ENCODE assay signal across 14 cellular contexts in the genomic region with DNA sequence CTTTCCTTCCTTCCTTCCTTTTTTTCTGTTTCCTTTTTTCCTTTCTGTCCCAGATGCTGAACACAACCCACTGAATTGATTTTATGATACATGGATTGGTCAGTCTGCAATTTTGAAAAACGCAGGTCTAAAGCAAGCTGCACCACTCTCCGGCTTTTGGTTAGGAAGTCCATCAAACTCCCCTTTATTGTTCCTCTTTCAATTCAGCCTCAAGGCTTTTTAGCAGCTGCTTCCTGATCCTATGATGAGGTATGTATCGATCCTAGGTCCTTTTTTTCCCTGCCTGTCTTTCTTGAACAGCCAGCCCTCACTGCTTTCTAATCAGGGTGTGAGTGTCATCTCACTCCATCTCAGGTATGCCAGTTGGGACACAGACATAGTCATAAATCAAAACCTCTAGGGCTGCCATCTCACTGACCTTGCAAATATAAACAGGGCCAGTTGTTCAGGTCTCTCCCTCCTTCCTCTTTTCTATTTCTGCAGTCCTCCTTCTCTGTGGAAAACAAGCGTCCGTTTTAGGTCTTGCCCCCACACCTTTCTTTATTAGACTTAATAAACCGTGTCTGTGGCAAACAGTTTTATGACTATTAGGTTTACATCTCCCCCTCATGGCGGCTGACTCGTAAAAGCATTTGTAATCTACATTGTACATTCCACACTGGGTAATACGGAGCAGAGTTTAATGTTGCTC. TPM values are rescaled to one million over a fixed set of nuclear protein-coding genes. Genes with fewer than 3 reads are reported as not detected.
DNase-seq lines count a peak whose midpoint lies in the region; ATAC-seq and TF ChIP-seq lines count a peak whose summit lies in the region.
"Had no signal": no experiment of that assay in that cellular context is flagged by ENCODE, and none has a peak within 500 bp of the region (broad histone marks: within the 10 kb centered on the region; RNA-seq: fewer than 3 reads in every experiment).

No MANE protein-coding gene starts in this region.

- H3K27ac Mint-ChIP-seq in WTC11, result no peak overlapping the region

- H3K36me3 ChIP-seq in heart left ventricle, result peaks cover 0 to 50% (median 0%) of the 10 kb centered on the region in 9 donors
- no peaks in the 10 kb centered on the region for H3K36me3 ChIP-seq in colonic mucosa
- H3K36me3 ChIP-seq in breast epithelium, result no peaks in the 10 kb centered on the region

- CTCF ChIA-PET in WTC11 (lab: Charles Lee), result interaction anchor here (1.2 to 1.6 kb wide), 3 partner anchors 38 to 115 kb away, joined by 3 to 7 read pairs (median 4); no protein-coding TSS in a partner anchor

- peaks cover 51% of the 10 kb centered on the region for H3K4me1 Mint-ChIP-seq in WTC11

- no peak overlapping the region for H3K9ac ChIP-seq in colonic mucosa (ENCODE audit: low read depth in 2 of 2, low read length in 2 of 2)

- H3K27me3 ChIP-seq in heart left ventricle (no peaks in the 10 kb centered on the region), colonic mucosa (no peaks in the 10 kb centered on the region), breast epithelium (no peaks in the 10 kb centered on the region)

- H3K27me3 Mint-ChIP-seq in WTC11 (ENCODE audit: low read depth), result no peaks in the 10 kb centered on the region

- H3K4me1 ChIP-seq in heart left ventricle, result peaks cover 0 to 71% (median 21%) of the 10 kb centered on the region in 12 donors
- H3K4me1 ChIP-seq in colonic mucosa, result no peaks in the 10 kb centered on the region
- H3K4me1 ChIP-seq in breast epithelium, result no peaks in the 10 kb centered on the region

- TF ChIP-seq CTCF in heart left ventricle (IDR thresholded peaks at IDR 0.05) (no peak), colonic mucosa (IDR thresholded peaks at IDR 0.05) (no peak), breast epithelium (IDR thresholded peaks at IDR 0.05) (no peak), WTC11 (IDR thresholded peaks at IDR 0.05) (no peak)

- H3K4me3 ChIP-seq in heart left ventricle (no peak overlapping the region), colonic mucosa (no peak overlapping the region), breast epithelium (no peak overlapping the region)

- TF ChIP-seq POLR2A in heart left ventricle (IDR thresholded peaks at IDR 0.05) (no peak), breast epithelium (IDR thresholded peaks at IDR 0.05) (no peak)

- intact Hi-C loops in heart left ventricle (cut with DNase I), result no loop called here
- intact Hi-C loops in Right ventricle myocardium inferior (cut with DNase I), result no loop called here
- intact Hi-C loops in colonic mucosa (cut with DNase I), result no loop called here
- intact Hi-C loops in breast epithelium (cut with DNase I; ENCODE audit: low total_unique reads), result no loop called here

- H3K9me3 ChIP-seq in heart left ventricle, result peaks cover 0 to 1% (median 0%) of the 10 kb centered on the region in 12 donors
- H3K9me3 ChIP-seq in colonic mucosa, result no peaks in the 10 kb centered on the region
- no peaks in the 10 kb centered on the region for H3K9me3 ChIP-seq in breast epithelium

- POLR2A ChIA-PET in WTC11 (lab: Charles Lee), result interaction anchor here (0.6 kb wide), 1 partner anchor 135 kb away, joined by 3 read pairs; no protein-coding TSS in a partner anchor

- peaks cover 13% of the 10 kb centered on the region for H3K9me3 Mint-ChIP-seq in WTC11

- H3K27ac ChIP-seq in heart left ventricle, result peak overlapping the region in 7 of 12 donors; percentile 14 to 61 (median 40)
- H3K27ac ChIP-seq in colonic mucosa, result peak overlapping the region; percentile 13
- no peak overlapping the region for H3K27ac ChIP-seq in breast epithelium
- H3K27ac ChIP-seq: C4-2B had no signal

- no peaks in the 10 kb centered on the region for H3K36me3 Mint-ChIP-seq in WTC11

- ATAC-seq in heart left ventricle, result no peak
- ATAC-seq in Right ventricle myocardium inferior, result no peak
- no peak for ATAC-seq in WTC11

- 28 to 34% (median 32%) methylated on average over 9 of the region's 9 CpGs for WGBS in heart left ventricle, 4 donors

- H3K4me3 Mint-ChIP-seq in WTC11, result no peak overlapping the region

- no peak for DNase-seq in heart left ventricle
- no peak for DNase-seq in Right ventricle myocardium inferior (ENCODE audit: missing footprints)
- DNase-seq in NCI-H2227 (lab: John Stamatoyannopoulos, UW; ENCODE audit: unreplicated experiment), result peak; percentile 19
- DNase-seq in colonic mucosa, result no peak
- DNase-seq in breast epithelium (ENCODE audit: low spot score in 2 of 2), result no peak
- DNase-seq in WTC11 (ENCODE audit: low spot score), result no peak
- no peak for DNase-seq in activated CD8-positive, alpha-beta memory T cell treated with anti-CD3 and anti-CD28 coated beads, Interleukin-2, amount 50 U/mL, for 48 hours
- DNase-seq in NCI-H1105 (lab: John Stamatoyannopoulos, UW), result no peak
- DNase-seq: activated effector memory CD4-positive, alpha-beta T cell treated with Interleukin-2 at 50 U/mL for 16 hours; stimulated activated CD4-positive, alpha-beta T cell treated with anti-CD3 and anti-CD28 coated beads, Interleukin-15, amount 100 ng/mL, for 24 hours; substantia nigra; T-helper 2 cell had no signal

TF ChIP-seq in WTC11, 78 proteins besides CTCF, POLR2A, EP300 and RAD21 (continues in another document):
- TF ChIP-seq, protein P1, sequence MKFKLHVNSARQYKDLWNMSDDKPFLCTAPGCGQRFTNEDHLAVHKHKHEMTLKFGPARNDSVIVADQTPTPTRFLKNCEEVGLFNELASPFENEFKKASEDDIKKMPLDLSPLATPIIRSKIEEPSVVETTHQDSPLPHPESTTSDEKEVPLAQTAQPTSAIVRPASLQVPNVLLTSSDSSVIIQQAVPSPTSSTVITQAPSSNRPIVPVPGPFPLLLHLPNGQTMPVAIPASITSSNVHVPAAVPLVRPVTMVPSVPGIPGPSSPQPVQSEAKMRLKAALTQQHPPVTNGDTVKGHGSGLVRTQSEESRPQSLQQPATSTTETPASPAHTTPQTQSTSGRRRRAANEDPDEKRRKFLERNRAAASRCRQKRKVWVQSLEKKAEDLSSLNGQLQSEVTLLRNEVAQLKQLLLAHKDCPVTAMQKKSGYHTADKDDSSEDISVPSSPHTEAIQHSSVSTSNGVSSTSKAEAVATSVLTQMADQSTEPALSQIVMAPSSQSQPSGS (CRISPR knock-in tag; IDR thresholded peaks at IDR 0.05; ENCODE audit: borderline replicate concordance, low read depth), result no peak
- no peak for TF ChIP-seq CDX4 (CRISPR knock-in tag; IDR thresholded peaks at IDR 0.05; ENCODE audit: borderline replicate concordance)
- TF ChIP-seq, protein P2, sequence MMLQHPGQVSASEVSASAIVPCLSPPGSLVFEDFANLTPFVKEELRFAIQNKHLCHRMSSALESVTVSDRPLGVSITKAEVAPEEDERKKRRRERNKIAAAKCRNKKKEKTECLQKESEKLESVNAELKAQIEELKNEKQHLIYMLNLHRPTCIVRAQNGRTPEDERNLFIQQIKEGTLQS (CRISPR knock-in tag; conservative IDR thresholded peaks at IDR 0.05), result no peak
- no peak for TF ChIP-seq ZNF396 (CRISPR knock-in tag; IDR thresholded peaks at IDR 0.05; ENCODE audit: borderline replicate concordance)
- TF ChIP-seq, protein P3, sequence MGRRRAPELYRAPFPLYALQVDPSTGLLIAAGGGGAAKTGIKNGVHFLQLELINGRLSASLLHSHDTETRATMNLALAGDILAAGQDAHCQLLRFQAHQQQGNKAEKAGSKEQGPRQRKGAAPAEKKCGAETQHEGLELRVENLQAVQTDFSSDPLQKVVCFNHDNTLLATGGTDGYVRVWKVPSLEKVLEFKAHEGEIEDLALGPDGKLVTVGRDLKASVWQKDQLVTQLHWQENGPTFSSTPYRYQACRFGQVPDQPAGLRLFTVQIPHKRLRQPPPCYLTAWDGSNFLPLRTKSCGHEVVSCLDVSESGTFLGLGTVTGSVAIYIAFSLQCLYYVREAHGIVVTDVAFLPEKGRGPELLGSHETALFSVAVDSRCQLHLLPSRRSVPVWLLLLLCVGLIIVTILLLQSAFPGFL (CRISPR knock-in tag; IDR thresholded peaks at IDR 0.05; ENCODE audit: borderline replicate concordance), result no peak

RNA-seq across cellular contexts. Expression of gene STYXL2, which starts 11.4 kb away (rescaled TPM):
- 100 to 1,000 TPM; 108 to 329 (median 163) TPM for total RNA-seq in heart left ventricle
- polyA plus RNA-seq in heart left ventricle, result 10 to 100 TPM; 55.0 to 77.1 TPM
- total RNA-seq in Right ventricle myocardium inferior, result 127 TPM
- total RNA-seq in colonic mucosa, result under 1 TPM in 1 of 2 donors, not detected in 1; 0.10 TPM
- total RNA-seq in breast epithelium, result under 1 TPM in 2 of 3 donors, not detected in 1; 0.16 to 0.33 TPM
- total RNA-seq in WTC11 (2021), result 0.14 to 0.59 TPM (median 0.57 TPM) in 3 replicates
- total RNA-seq: epithelial cell of proximal tubule had no signal

RNA-seq across cellular contexts. Expression of gene GPA33, which starts 15.1 kb away (rescaled TPM):
- total RNA-seq in heart left ventricle, result 1 to 10 TPM in 5 of 9 donors, under 1 TPM in 3, not detected in 1; 0.50 to 3.6 (median 1.4) TPM
- polyA plus RNA-seq in heart left ventricle, result under 1 TPM; 0.15 to 0.88 TPM
- total RNA-seq in Right ventricle myocardium inferior, result 0.62 TPM
- total RNA-seq in colonic mucosa, result 100 to 1,000 TPM; 438 to 531 TPM
- 1 to 10 TPM in 1 of 3 donors, under 1 TPM in 2; 0.15 to 3.6 (median 0.16) TPM for total RNA-seq in breast epithelium
- 0.25 to 0.63 TPM (median 0.27 TPM) in 3 replicates for total RNA-seq in WTC11 (2021)
- total RNA-seq: epithelial cell of proximal tubule had no signal

Comparison
In these comparisons a context has a peak if more than half of its experiments do, and no peak if none do; other contexts are left out.
1. H3K27ac ChIP-seq: peak in heart left ventricle (7 of 12) and colonic mucosa (single experiment); none in breast epithelium (0 of 2).
2. RNA of gene STYXL2, which starts 11.4 kb away (total RNA-seq): 108 to 329 TPM in heart left ventricle and 127 TPM in Right ventricle myocardium inferior (single experiment); 0.14 to 0.59 TPM in WTC11, 0.16 to 0.33 TPM in breast epithelium and 0.10 TPM in colonic mucosa; every median in the first group is over 10 times any median in the second.
3. RNA of gene GPA33, which starts 15.1 kb away (total RNA-seq): 438 to 531 TPM in colonic mucosa; 0.50 to 3.6 TPM in heart left ventricle, 0.25 to 0.63 TPM in WTC11, 0.62 TPM in Right ventricle myocardium inferior (single experiment) and 0.15 to 3.6 TPM in breast epithelium; every median in the first group is over 10 times any median in the second.